Comparison of ENCODE assay signal across 8 cellular contexts in genomic region chr16:67561501-67561823, GRCh38. TPM values are rescaled to one million over a fixed set of nuclear protein-coding genes. Genes with fewer than 3 reads are reported as not detected.
A peak's percentile ranks its signal among the peaks of the same experiment; 100 is the strongest.
DNase-seq lines count a peak whose midpoint lies in the region; ATAC-seq and TF ChIP-seq lines count a peak whose summit lies in the region.

No MANE protein-coding gene starts in this region.

- no peaks in the 10 kb centered on the region for H3K9me2 ChIP-seq in Loucy (replicated peaks; ENCODE audit: low read depth, low read length)

- H4K20me1 ChIP-seq in Loucy (ENCODE audit: insufficient read depth, low read length, poor library complexity, severe bottlenecking): peaks cover 32% of the 10 kb centered on the region

- H3K36me3 ChIP-seq in BE2C: peaks cover 4% of the 10 kb centered on the region; the same call in 1 of the 2 replicates
- H3K36me3 ChIP-seq in Loucy (ENCODE audit: insufficient read depth, low read length): no peaks in the 10 kb centered on the region
- H3K36me3 ChIP-seq in duodenal mucosa (ENCODE audit: control insufficient read depth in 1 of 2, insufficient read depth in 2 of 2, low read length in 2 of 2): no peaks in the 10 kb centered on the region

- peak overlapping the region; percentile 95 for H3K27ac ChIP-seq in duodenal mucosa (ENCODE audit: low read depth, low read length)

- peak overlapping the region; percentile 98 for H3K9ac ChIP-seq in Loucy (ENCODE audit: low read depth, low read length, poor library complexity, severe bottlenecking)
- peak overlapping the region; percentile 77 to 93 for H3K9ac ChIP-seq in duodenal mucosa (ENCODE audit: low read depth in 1 of 2, low read length in 2 of 2)

- no peaks in the 10 kb centered on the region for H3K36me3 Mint-ChIP-seq in nephron (ENCODE audit: low read depth)

- peaks cover 6% of the 10 kb centered on the region; the same call in 1 of the 2 replicates for H3F3A ChIP-seq in Loucy (ENCODE audit: low read depth)

- ATAC-seq in GM21423 (IDR thresholded peaks at IDR 0.05; ENCODE audit: unreplicated experiment): no peak

- peak overlapping the region; percentile 80 to 95 (median 95) for H3K27ac Mint-ChIP-seq in nephron

- peak overlapping the region; percentile 88 to 91 (median 90) for H3K4me3 Mint-ChIP-seq in nephron

- H3K4me1 ChIP-seq in BE2C: no peaks in the 10 kb centered on the region
- H3K4me1 ChIP-seq in Loucy (ENCODE audit: insufficient read depth, low read length, poor library complexity, severe bottlenecking): peaks cover 35% of the 10 kb centered on the region
- H3K4me1 ChIP-seq in duodenal mucosa (ENCODE audit: control insufficient read depth in 1 of 2, insufficient read depth in 2 of 2, low read length in 2 of 2): peaks cover 21 to 22% of the 10 kb centered on the region in 2 donors

- H3K9me3 Mint-ChIP-seq in nephron: no peaks in the 10 kb centered on the region

- H3K79me2 ChIP-seq in Loucy (ENCODE audit: insufficient read depth, low read length): peaks cover 88% of the 10 kb centered on the region

- TF ChIP-seq CTCF in BE2C (IDR thresholded peaks at IDR 0.05; ENCODE audit: low read depth, low read length) (no peak), Loucy (conservative IDR thresholded peaks at IDR 0.05; ENCODE audit: low read length) (no peak), nephron (IDR thresholded peaks at IDR 0.05; ENCODE audit: unreplicated experiment in 3 of 3) (no peak)

- peaks cover 21% of the 10 kb centered on the region for H3K4me1 Mint-ChIP-seq in nephron

- peak overlapping the region; percentile 89 for H3K4me2 ChIP-seq in Loucy (ENCODE audit: low read depth, low read length, poor library complexity, severe bottlenecking)

- H3K9me3 ChIP-seq in BE2C: no peaks in the 10 kb centered on the region
- H3K9me3 ChIP-seq in Loucy (ENCODE audit: insufficient read depth, low read depth, low read length): no peaks in the 10 kb centered on the region
- no peaks in the 10 kb centered on the region for H3K9me3 ChIP-seq in duodenal mucosa (ENCODE audit: control insufficient read depth in 1 of 2, low read length in 2 of 2)

- no peaks in the 10 kb centered on the region for H3K27me3 Mint-ChIP-seq in nephron (ENCODE audit: low read depth)

- DNase-seq in BE2C (no peak), SIG-M5 treated with dmso at 0.1 percent for 504 hours (lab: John Stamatoyannopoulos, UW; ENCODE audit: unreplicated experiment) (no peak), GOT3 (lab: John Stamatoyannopoulos, UW) (no peak), NCI-H1105 treated with DMSO at 0.1 percent for 48 hours (lab: John Stamatoyannopoulos, UW) (no peak)

- H2AFZ ChIP-seq in Loucy (ENCODE audit: low read length): no peak overlapping the region

- H3K27me3 ChIP-seq in BE2C: no peaks in the 10 kb centered on the region
- H3K27me3 ChIP-seq in Loucy (ENCODE audit: insufficient read depth, low read length, poor library complexity, severe bottlenecking): peaks cover 8% of the 10 kb centered on the region
- no peaks in the 10 kb centered on the region for H3K27me3 ChIP-seq in duodenal mucosa (ENCODE audit: control insufficient read depth in 1 of 2, insufficient read depth in 2 of 2, low read length in 2 of 2)

- H3K4me3 ChIP-seq in BE2C (ENCODE audit: low read depth, low read length): peak overlapping the region; percentile 70
- peak overlapping the region; percentile 83 for H3K4me3 ChIP-seq in Loucy (ENCODE audit: low read length, poor library complexity, severe bottlenecking)
- peak overlapping the region; percentile 75 to 86 for H3K4me3 ChIP-seq in duodenal mucosa (ENCODE audit: low read depth in 1 of 2, low read length in 2 of 2)

RNA-seq across cellular contexts. Expression of gene CTCF, which starts 0.9 kb away (rescaled TPM):
- polyA plus RNA-seq in BE2C (2012; ENCODE audit: insufficient read depth, insufficient read length, low read depth): 76.9 TPM

RNA-seq across cellular contexts. Expression of gene RIPOR1, which starts 32.8 kb away (rescaled TPM):
- polyA plus RNA-seq in BE2C (2012; ENCODE audit: insufficient read depth, insufficient read length, low read depth): 68.5 TPM
